In genomic region chr11:70882716-70883085, GRCh38 we compare ENCODE assay signal across 24 cellular contexts.
"Had no signal": no experiment of that assay in that cellular context is flagged by ENCODE, and none has a peak within 500 bp of the region (broad histone marks: within the 10 kb centered on the region; RNA-seq: fewer than 3 reads in every experiment).

No MANE protein-coding gene starts in this region.

- DNase-seq: activated B cell treated with CpG ODN at 0.5 μM for 24 hours; activated CD4-positive, alpha-beta memory T cell treated with anti-CD3 and anti-CD28 coated beads for 36 hours; activated CD4-positive, alpha-beta T cell treated with anti-CD3 and anti-CD28 coated beads, Interleukin-2, amount 10 ng/mL, durations not matched to agents 7 days and 5 days; activated CD8-positive, alpha-beta memory T cell treated with anti-CD3 and anti-CD28 coated beads for 24 hours; activated gamma-delta T cell; activated naive CD4-positive, alpha-beta T cell treated with anti-CD3 and anti-CD28 coated beads for 36 hours; activated T-cell treated with anti-CD3 and anti-CD28 coated beads for 4 hours; activated T-cell treated with anti-CD3 and anti-CD28 coated beads, Interleukin-2, amount 50 U/mL, for 48 hours; aorta; caudate nucleus; colonic mucosa; Karpas-422; MM.1S; NCI-H1105; NCI-H1694; NCI-H2029; NCI-H345; NCI-H82; Peyer's patch; SHP77 treated with DMSO at 0.1 percent for 48 hours had no signal

- ATAC-seq: activated T-helper 17 cell treated with anti-CD3 and anti-CD28 coated beads, Interleukin-2, amount 50 U/mL, for 72 hours; K562 had no signal

- H3K4me1 ChIP-seq: colonic mucosa, Peyer's patch had no signal

- H3K27ac ChIP-seq: breast epithelium, colonic mucosa, Peyer's patch, RWPE1 had no signal

- H3K36me3 ChIP-seq: breast epithelium, colonic mucosa, Peyer's patch had no signal

- FAIRE-seq: K562 had no signal

- H3K27me3 ChIP-seq: breast epithelium, colonic mucosa, Peyer's patch had no signal

- H3K4me3 ChIP-seq: breast epithelium, colonic mucosa, K562, Peyer's patch had no signal

- H3K9me3 ChIP-seq: breast epithelium, colonic mucosa, Peyer's patch had no signal
